Comparison of ENCODE assay signal across 23 cellular contexts in genomic region chr15:67361100-67361499, GRCh38.
"Had no signal": no experiment of that assay in that cellular context is flagged by ENCODE, and none has a peak within 500 bp of the region (broad histone marks: within the 10 kb centered on the region; RNA-seq: fewer than 3 reads in every experiment).

No MANE protein-coding gene starts in this region.

- H3K4me3 ChIP-seq: ascending aorta, breast epithelium, cardiac muscle cell, colonic mucosa had no signal

- H3K36me3 ChIP-seq: ascending aorta, breast epithelium, cardiac muscle cell, colonic mucosa had no signal

- H3K27me3 ChIP-seq: ascending aorta, breast epithelium, cardiac muscle cell, colonic mucosa had no signal

- DNase-seq: activated B cell treated with CpG ODN at 0.5 μM for 24 hours; activated CD4-positive, alpha-beta memory T cell treated with anti-CD3 and anti-CD28 coated beads, Interleukin-2, amount 10 ng/mL, durations not matched to agents 7 days and 5 days; activated CD4-positive, alpha-beta T cell treated with anti-CD3 and anti-CD28 coated beads, Interleukin-2, amount 10 ng/mL, durations not matched to agents 24 days and 14 days; activated CD8-positive, alpha-beta memory T cell treated with anti-CD3 and anti-CD28 coated beads, Interleukin-2, amount 50 U/mL, for 48 hours; activated gamma-delta T cell; activated naive CD4-positive, alpha-beta T cell; activated naive CD4-positive, alpha-beta T cell treated with anti-CD3 and anti-CD28 coated beads, Interleukin-2, amount 10 ng/mL, durations not matched to agents 7 days and 5 days; activated naive CD8-positive, alpha-beta T cell treated with anti-CD3 and anti-CD28 coated beads, Interleukin-2, amount 10 ng/mL, durations not matched to agents 7 days and 5 days; activated T-cell treated with anti-CD3 and anti-CD28 coated beads for 4 hours; activated T-cell treated with anti-CD3 and anti-CD28 coated beads, Interleukin-2, amount 50 U/mL, for 24 hours; activated T-cell treated with anti-CD3 and anti-CD28 coated beads, Interleukin-2, amount 50 U/mL, for 72 hours; central memory CD4-positive, alpha-beta T cell; cerebellar nuclear complex; colonic mucosa; effector CD8-positive, alpha-beta T cell; foreskin fibroblast; head of caudate nucleus; T-helper 2 cell had no signal

- H3K4me1 ChIP-seq: ascending aorta, breast epithelium, colonic mucosa had no signal

- H3K9me3 ChIP-seq: ascending aorta, breast epithelium, colonic mucosa had no signal

- H3K27ac ChIP-seq: ascending aorta, breast epithelium, cardiac muscle cell, colonic mucosa, epithelial cell of prostate, VCaP had no signal
